Comparison of ENCODE assay signal across 17 cellular contexts in genomic region chr3:37941608-37942540, GRCh38. TPM values are rescaled to one million over a fixed set of nuclear protein-coding genes. Genes with fewer than 3 reads are reported as not detected.
DNase-seq lines count a peak whose midpoint lies in the region; ATAC-seq and TF ChIP-seq lines count a peak whose summit lies in the region.
"Had no signal": no experiment of that assay in that cellular context is flagged by ENCODE, and none has a peak within 500 bp of the region (broad histone marks: within the 10 kb centered on the region; RNA-seq: fewer than 3 reads in every experiment).

No MANE protein-coding gene starts in this region.

- H3K9me3 Mint-ChIP-seq in neural crest cell: no peaks in the 10 kb centered on the region
- H3K9me3 Mint-ChIP-seq: activated naive CD8-positive, alpha-beta T cell treated with anti-CD3 and anti-CD28 coated beads for 36 hours; activated T-cell treated with anti-CD3 and anti-CD28 coated beads, Interleukin-2, amount 50 U/mL, for 24 hours; CD4-positive, CD25-positive, alpha-beta regulatory T cell; T-helper 2 cell treated with Interferon-gamma antibody and Interleukin-4, amounts not matched to agents 5 μg/mL and 100 μg/mL, for 36 hours had no signal

- intact Hi-C loops in dorsolateral prefrontal cortex (cut with DNase I): no loop called here

- no peaks in the 10 kb centered on the region for H3K27me3 Mint-ChIP-seq in neural crest cell (ENCODE audit: low read depth)
- H3K27me3 Mint-ChIP-seq: activated naive CD8-positive, alpha-beta T cell treated with anti-CD3 and anti-CD28 coated beads for 36 hours; activated T-cell treated with anti-CD3 and anti-CD28 coated beads, Interleukin-2, amount 50 U/mL, for 24 hours; CD4-positive, CD25-positive, alpha-beta regulatory T cell had no signal

- no peak for TF ChIP-seq EP300 in upper lobe of left lung (IDR thresholded peaks at IDR 0.05)

- H3K4me3 ChIP-seq in dorsolateral prefrontal cortex (peak overlapping the region in 1 of 59 donors; percentile 19), upper lobe of left lung (peak overlapping the region in 1 of 4 donors; percentile 1)

- H3K27ac ChIP-seq in dorsolateral prefrontal cortex (peak overlapping the region in 36 of 59 donors; percentile 10 to 78 (median 53)), upper lobe of left lung (peak overlapping the region; percentile 21 to 73 (median 69))
- H3K27ac ChIP-seq: 22Rv1 had no signal

- no peaks in the 10 kb centered on the region for H3K9me3 ChIP-seq in upper lobe of left lung

- H3K36me3 Mint-ChIP-seq in neural crest cell (ENCODE audit: low read depth): no peaks in the 10 kb centered on the region
- H3K36me3 Mint-ChIP-seq: activated naive CD8-positive, alpha-beta T cell treated with anti-CD3 and anti-CD28 coated beads for 36 hours; CD4-positive, CD25-positive, alpha-beta regulatory T cell had no signal

- no peaks in the 10 kb centered on the region for H3K36me3 ChIP-seq in upper lobe of left lung

- TF ChIP-seq CTCF in dorsolateral prefrontal cortex (IDR thresholded peaks at IDR 0.05 in 54 of 56, conservative IDR thresholded peaks at IDR 0.05 in 2 of 56; ENCODE audit: low read depth in 1 of 56, partially characterized antibody in 56 of 56) (no peak), neural crest cell (conservative IDR thresholded peaks at IDR 0.05) (no peak), upper lobe of left lung (IDR thresholded peaks at IDR 0.05) (no peak)

- 56 to 67% methylated on average over 12 of the region's 12 CpGs for WGBS in upper lobe of left lung, 2 donors

- DNase-seq in DMS 273 (lab: John Stamatoyannopoulos, UW; ENCODE audit: unreplicated experiment) (peak; percentile 11), DMS 273 treated with DMSO at 0.1 percent for 48 hours (lab: John Stamatoyannopoulos, UW) (no peak), dorsolateral prefrontal cortex (no peak), neural crest cell (ENCODE audit: low read depth, low spot score) (no peak), upper lobe of left lung (no peak), activated T-cell treated with anti-CD3 and anti-CD28 coated beads for 4 hours (no peak), NCI-H774 (lab: John Stamatoyannopoulos, UW) (no peak)
- no peak for DNase-seq in effector CD4-positive, alpha-beta T cell
- DNase-seq: activated CD4-positive, alpha-beta T cell treated with anti-CD3 and anti-CD28 coated beads for 48 hours; activated naive CD8-positive, alpha-beta T cell treated with anti-CD3 and anti-CD28 coated beads for 36 hours; activated T-cell treated with anti-CD3 and anti-CD28 coated beads, Interleukin-2, amount 50 U/mL, for 24 hours; CD4-positive, CD25-positive, alpha-beta regulatory T cell; EL; NCI-H1694; NCI-H510A treated with DMSO at 0.1 percent for 48 hours had no signal

- no peaks in the 10 kb centered on the region for H3K27me3 ChIP-seq in dorsolateral prefrontal cortex
- H3K27me3 ChIP-seq in upper lobe of left lung: no peaks in the 10 kb centered on the region

- ATAC-seq in upper lobe of left lung (ENCODE audit: low FRiP score in 2 of 2): no peak

- H3K4me1 Mint-ChIP-seq in neural crest cell: peaks cover 31% of the 10 kb centered on the region
- H3K4me1 Mint-ChIP-seq: CD4-positive, CD25-positive, alpha-beta regulatory T cell had no signal

- TF ChIP-seq POLR2A in upper lobe of left lung (IDR thresholded peaks at IDR 0.05): no peak

- peaks cover 69 to 84% (median 72%) of the 10 kb centered on the region in 4 donors for H3K4me1 ChIP-seq in upper lobe of left lung

- H3K4me3 Mint-ChIP-seq in neural crest cell: no peak overlapping the region
- H3K4me3 Mint-ChIP-seq: activated naive CD8-positive, alpha-beta T cell treated with anti-CD3 and anti-CD28 coated beads for 36 hours; activated T-cell treated with anti-CD3 and anti-CD28 coated beads, Interleukin-2, amount 50 U/mL, for 24 hours; CD4-positive, CD25-positive, alpha-beta regulatory T cell; T-helper 2 cell treated with Interferon-gamma antibody and Interleukin-4, amounts not matched to agents 5 μg/mL and 100 μg/mL, for 36 hours had no signal

- peak overlapping the region; percentile 52 for H3K27ac Mint-ChIP-seq in neural crest cell (ENCODE audit: unreplicated experiment)
- H3K27ac Mint-ChIP-seq: activated naive CD8-positive, alpha-beta T cell treated with anti-CD3 and anti-CD28 coated beads for 36 hours; activated T-cell treated with anti-CD3 and anti-CD28 coated beads, Interleukin-2, amount 50 U/mL, for 24 hours; CD4-positive, CD25-positive, alpha-beta regulatory T cell; T-helper 2 cell treated with Interferon-gamma antibody and Interleukin-4, amounts not matched to agents 5 μg/mL and 100 μg/mL, for 36 hours had no signal

RNA-seq across cellular contexts. Expression of gene VILL, which starts 48.7 kb away (rescaled TPM):
- total RNA-seq in dorsolateral prefrontal cortex (10 to 100 TPM in 83 of 120 experiments, 1 to 10 TPM in 37; 5.7 to 23.5 (median 11.1) TPM), neural crest cell (4.9 and 6.2 TPM in 2 replicates), upper lobe of left lung (10 to 100 TPM in 5 of 6 donors, 1 to 10 TPM in 1; 5.6 to 41.9 (median 19.0) TPM)
